In genomic region chr4:2537011-2537830, GRCh38 we compare ENCODE assay signal across 8 cellular contexts. TPM values are rescaled to one million over a fixed set of nuclear protein-coding genes. Genes with fewer than 3 reads are reported as not detected.
DNase-seq lines count a peak whose midpoint lies in the region; ATAC-seq and TF ChIP-seq lines count a peak whose summit lies in the region.

No MANE protein-coding gene starts in this region.

- TF ChIP-seq CTCF in AG09309 (IDR thresholded peaks at IDR 0.05; ENCODE audit: control insufficient read depth, insufficient read depth, low read depth, low read length, missing control alignments) (no peak), astrocyte of the cerebellum (IDR thresholded peaks at IDR 0.05; ENCODE audit: low read depth, low read length, missing control alignments) (no peak)

- H3K4me1 Mint-ChIP-seq in T-helper 1 cell treated with Interleukin-12 subunit alpha and Interleukin-12 subunit beta and Interleukin-4 antibody, amounts not matched to agents 30 μg/mL and 1 μg/mL, for 36 hours (ENCODE audit: low read depth): peaks cover 13% of the 10 kb centered on the region

- H3K4me3 ChIP-seq in AG09309 (ENCODE audit: control insufficient read depth, low read depth, low read length): peak overlapping the region; percentile 52
- peak overlapping the region; percentile 82 for H3K4me3 ChIP-seq in astrocyte of the cerebellum (ENCODE audit: low read depth, low read length)
- peak overlapping the region; percentile 85 for H3K4me3 ChIP-seq in iPS-18c (ENCODE audit: insufficient read depth, low read depth, low read length)
- H3K4me3 ChIP-seq in skeletal muscle tissue (ENCODE audit: low read length in 3 of 3): peak overlapping the region; percentile 78 to 83 (median 83)

- no peaks in the 10 kb centered on the region for H3K36me3 Mint-ChIP-seq in T-helper 1 cell treated with Interleukin-12 subunit alpha and Interleukin-12 subunit beta and Interleukin-4 antibody, amounts not matched to agents 30 μg/mL and 1 μg/mL, for 36 hours (ENCODE audit: low read depth)

- in situ Hi-C loops in astrocyte of the cerebellum (cut with HindIII; ENCODE audit: low sequenced_read_pairs): no loop called here

- peak overlapping the region; percentile 80 to 89 (median 87) for H3K9ac ChIP-seq in skeletal muscle tissue (ENCODE audit: low read depth in 1 of 3, low read length in 3 of 3)

- peak overlapping the region; percentile 84 for H3K27ac ChIP-seq in skeletal muscle tissue (ENCODE audit: low read depth, low read length)

- peak overlapping the region; percentile 87 for H3K27ac Mint-ChIP-seq in T-helper 1 cell treated with Interleukin-12 subunit alpha and Interleukin-12 subunit beta and Interleukin-4 antibody, amounts not matched to agents 30 μg/mL and 1 μg/mL, for 36 hours

- no peaks in the 10 kb centered on the region for H3K27me3 Mint-ChIP-seq in T-helper 1 cell treated with Interleukin-12 subunit alpha and Interleukin-12 subunit beta and Interleukin-4 antibody, amounts not matched to agents 30 μg/mL and 1 μg/mL, for 36 hours (ENCODE audit: low read depth)

- no peak for DNase-seq in AG09309 (ENCODE audit: low read depth)
- peak; percentile 19 for DNase-seq in GM19238 (ENCODE audit: insufficient read length, low spot score)
- DNase-seq in astrocyte of the cerebellum (ENCODE audit: low read depth): no peak
- DNase-seq in COLO829 (ENCODE audit: low spot score): no peak

- no peaks in the 10 kb centered on the region for H3K9me3 Mint-ChIP-seq in T-helper 1 cell treated with Interleukin-12 subunit alpha and Interleukin-12 subunit beta and Interleukin-4 antibody, amounts not matched to agents 30 μg/mL and 1 μg/mL, for 36 hours

- peak; percentile 18 for ATAC-seq in HG03520 (IDR thresholded peaks at IDR 0.05; ENCODE audit: unreplicated experiment)

- peaks cover 19 to 32% (median 20%) of the 10 kb centered on the region in 3 donors for H3K4me1 ChIP-seq in skeletal muscle tissue (ENCODE audit: control insufficient read depth in 3 of 3, insufficient read depth in 3 of 3, low read length in 3 of 3)

- peak overlapping the region; percentile 87 for H3K4me3 Mint-ChIP-seq in T-helper 1 cell treated with Interleukin-12 subunit alpha and Interleukin-12 subunit beta and Interleukin-4 antibody, amounts not matched to agents 30 μg/mL and 1 μg/mL, for 36 hours

- H3K36me3 ChIP-seq in skeletal muscle tissue (ENCODE audit: control insufficient read depth in 3 of 3, insufficient read depth in 3 of 3, low read length in 3 of 3): no peaks in the 10 kb centered on the region

- H3K9me3 ChIP-seq in iPS-18c (ENCODE audit: control insufficient read depth, insufficient read depth, low read length) (no peaks in the 10 kb centered on the region), skeletal muscle tissue (ENCODE audit: control insufficient read depth in 3 of 3, low read length in 3 of 3) (no peaks in the 10 kb centered on the region)

- no peaks in the 10 kb centered on the region for H3K27me3 ChIP-seq in skeletal muscle tissue (ENCODE audit: control insufficient read depth in 3 of 3, insufficient read depth in 3 of 3, low read length in 3 of 3)

RNA-seq across cellular contexts. Expression of gene FAM193A, which starts 0.8 kb away (rescaled TPM):
- total RNA-seq in skeletal muscle tissue: 10.4 TPM
